In the genomic region with DNA sequence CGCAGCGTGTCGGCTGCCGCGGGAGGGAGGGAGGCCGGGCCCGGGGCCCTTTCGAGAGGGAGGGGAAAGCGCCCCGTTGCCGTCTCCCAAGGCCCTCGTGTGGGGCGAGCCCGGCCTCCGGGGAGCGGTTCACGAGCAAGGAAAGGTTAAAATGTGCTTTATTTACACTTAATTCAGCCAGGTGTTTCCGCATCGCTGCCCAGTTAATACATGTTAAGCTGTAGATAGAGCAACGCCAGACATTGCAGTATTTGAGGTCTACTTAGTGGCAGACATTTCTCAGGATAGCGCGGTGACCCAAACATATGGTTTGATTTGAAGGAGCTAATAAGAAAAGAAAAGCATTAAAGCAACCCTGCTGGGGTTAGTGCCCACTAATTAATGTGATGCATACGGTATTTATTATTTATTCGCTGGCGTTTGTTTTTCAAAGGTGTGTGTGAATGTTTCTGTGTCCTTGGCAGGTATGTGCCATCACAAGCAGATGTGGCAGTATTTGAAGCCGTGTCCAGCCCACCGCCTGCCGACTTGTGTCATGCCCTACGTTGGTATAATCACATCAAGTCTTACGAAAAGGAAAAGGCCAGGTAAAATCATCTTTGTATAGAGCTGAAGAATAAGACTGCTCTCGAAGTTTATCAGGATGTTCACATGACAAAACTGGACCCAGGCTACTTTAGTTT, we compare ENCODE assay signal across 1 cellular context.
TF ChIP-seq lines count a peak whose summit lies in the region.

No MANE protein-coding gene starts in this region.

TF ChIP-seq in GM12878, 131 proteins besides CTCF, POLR2A, EP300 and RAD21 (continued from another document):
- no peak for TF ChIP-seq CEBPZ (IDR thresholded peaks at IDR 0.05; ENCODE audit: low read depth, low read length)
- peak in 1 of 2 experiments; percentile 76; a peak in 1 of 4 replicates for TF ChIP-seq BHLHE40 (IDR thresholded peaks at IDR 0.05; ENCODE audit: borderline replicate concordance in 1 of 2, low read depth in 2 of 2, low read length in 1 of 2)
- TF ChIP-seq ZBTB11 (CRISPR knock-in tag; IDR thresholded peaks at IDR 0.05): no peak
- TF ChIP-seq, protein P1, sequence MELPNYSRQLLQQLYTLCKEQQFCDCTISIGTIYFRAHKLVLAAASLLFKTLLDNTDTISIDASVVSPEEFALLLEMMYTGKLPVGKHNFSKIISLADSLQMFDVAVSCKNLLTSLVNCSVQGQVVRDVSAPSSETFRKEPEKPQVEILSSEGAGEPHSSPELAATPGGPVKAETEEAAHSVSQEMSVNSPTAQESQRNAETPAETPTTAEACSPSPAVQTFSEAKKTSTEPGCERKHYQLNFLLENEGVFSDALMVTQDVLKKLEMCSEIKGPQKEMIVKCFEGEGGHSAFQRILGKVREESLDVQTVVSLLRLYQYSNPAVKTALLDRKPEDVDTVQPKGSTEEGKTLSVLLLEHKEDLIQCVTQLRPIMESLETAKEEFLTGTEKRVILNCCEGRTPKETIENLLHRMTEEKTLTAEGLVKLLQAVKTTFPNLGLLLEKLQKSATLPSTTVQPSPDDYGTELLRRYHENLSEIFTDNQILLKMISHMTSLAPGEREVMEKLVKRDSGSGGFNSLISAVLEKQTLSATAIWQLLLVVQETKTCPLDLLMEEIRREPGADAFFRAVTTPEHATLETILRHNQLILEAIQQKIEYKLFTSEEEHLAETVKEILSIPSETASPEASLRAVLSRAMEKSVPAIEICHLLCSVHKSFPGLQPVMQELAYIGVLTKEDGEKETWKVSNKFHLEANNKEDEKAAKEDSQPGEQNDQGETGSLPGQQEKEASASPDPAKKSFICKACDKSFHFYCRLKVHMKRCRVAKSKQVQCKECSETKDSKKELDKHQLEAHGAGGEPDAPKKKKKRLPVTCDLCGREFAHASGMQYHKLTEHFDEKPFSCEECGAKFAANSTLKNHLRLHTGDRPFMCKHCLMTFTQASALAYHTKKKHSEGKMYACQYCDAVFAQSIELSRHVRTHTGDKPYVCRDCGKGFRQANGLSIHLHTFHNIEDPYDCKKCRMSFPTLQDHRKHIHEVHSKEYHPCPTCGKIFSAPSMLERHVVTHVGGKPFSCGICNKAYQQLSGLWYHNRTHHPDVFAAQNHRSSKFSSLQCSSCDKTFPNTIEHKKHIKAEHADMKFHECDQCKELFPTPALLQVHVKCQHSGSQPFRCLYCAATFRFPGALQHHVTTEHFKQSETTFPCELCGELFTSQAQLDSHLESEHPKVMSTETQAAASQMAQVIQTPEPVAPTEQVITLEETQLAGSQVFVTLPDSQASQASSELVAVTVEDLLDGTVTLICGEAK (IDR thresholded peaks at IDR 0.05; ENCODE audit: borderline replicate concordance): no peak
- peak; percentile 97 for TF ChIP-seq MYC (IDR thresholded peaks at IDR 0.05; ENCODE audit: insufficient read depth, insufficient read length, insufficient replicate concordance, low read length, severe bottlenecking)
- TF ChIP-seq ETV6 (conservative IDR thresholded peaks at IDR 0.05 in 1 of 2, IDR thresholded peaks at IDR 0.05 in 1 of 2; ENCODE audit: borderline replicate concordance in 1 of 2, low read depth in 1 of 2): no peak
- no peak for TF ChIP-seq RCOR1 (conservative IDR thresholded peaks at IDR 0.05; ENCODE audit: low read depth, low read length)
- TF ChIP-seq ELK1 (IDR thresholded peaks at IDR 0.05; ENCODE audit: low read depth, low read length): no peak
- TF ChIP-seq ZNF24 (IDR thresholded peaks at IDR 0.05): no peak
- TF ChIP-seq YBX1 (IDR thresholded peaks at IDR 0.05): no peak
- peak; percentile 76; the same call in 1 of the 2 replicates for TF ChIP-seq PAX5 (IDR thresholded peaks at IDR 0.05; ENCODE audit: borderline replicate concordance, low read depth, low read length)
